21 cellular contexts compared by ENCODE assay signal in genomic region chr21:40847956-40848355, GRCh38. TPM values are rescaled to one million over a fixed set of nuclear protein-coding genes. Genes with fewer than 3 reads are reported as not detected.
DNase-seq lines count a peak whose midpoint lies in the region; ATAC-seq and TF ChIP-seq lines count a peak whose summit lies in the region.
"Had no signal": no experiment of that assay in that cellular context is flagged by ENCODE, and none has a peak within 500 bp of the region (broad histone marks: within the 10 kb centered on the region; RNA-seq: fewer than 3 reads in every experiment).

No MANE protein-coding gene starts in this region.

- H3K9ac ChIP-seq in neural cell (ENCODE audit: low read length) = no peak overlapping the region

- H3K9me3 ChIP-seq in neural cell (ENCODE audit: low read length) = no peaks in the 10 kb centered on the region
- H3K9me3 ChIP-seq: gastrocnemius medialis, lower lobe of right lung, Peyer's patch, SJSA1 had no signal

- H3K4me1 ChIP-seq in GM23338 (ENCODE audit: insufficient read depth) = peaks cover 9% of the 10 kb centered on the region; the same call in 1 of the 2 replicates
- H3K4me1 ChIP-seq: gastrocnemius medialis, lower lobe of right lung, Peyer's patch, SJSA1 had no signal

- H2AFZ ChIP-seq in GM23338 (no peak overlapping the region), neural cell (ENCODE audit: low read depth, low read length) (no peak overlapping the region)

- TF ChIP-seq RAD21 in neural cell (conservative IDR thresholded peaks at IDR 0.05) = no peak

- H3K36me3 ChIP-seq in GM23338 (ENCODE audit: insufficient read depth) (no peaks in the 10 kb centered on the region; the same call in 1 of the 2 replicates), neural cell (ENCODE audit: insufficient read depth, low read length) (no peaks in the 10 kb centered on the region)
- H3K36me3 ChIP-seq: gastrocnemius medialis, lower lobe of right lung, Peyer's patch, SJSA1 had no signal

- H3K79me2 ChIP-seq in GM23338 (replicated peaks; ENCODE audit: insufficient read depth) (no peaks in the 10 kb centered on the region), neural cell (replicated peaks; ENCODE audit: insufficient read depth, low read length) (no peaks in the 10 kb centered on the region)

- peaks cover 57% of the 10 kb centered on the region for H3K9me3 Mint-ChIP-seq in GM23338
- H3K9me3 Mint-ChIP-seq: activated CD4-positive, alpha-beta T cell treated with anti-CD3 and anti-CD28 coated beads, Interleukin-2, amount 10 ng/mL, durations not matched to agents 7 days and 5 days; stimulated activated naive B cell treated with anti-CD40 and anti-IgM and Interleukin-4, amounts not matched to agents 10 μg/mL and 1 μg/mL and 100 μg/mL, for 72 hours had no signal

- H3K27me3 Mint-ChIP-seq in GM23338 (ENCODE audit: insufficient read depth, low read depth, poor library complexity) = peaks cover 13% of the 10 kb centered on the region

- no peaks in the 10 kb centered on the region for H3F3A ChIP-seq in GM23338 (replicated peaks; ENCODE audit: low read depth)
- H3F3A ChIP-seq in neural cell (ENCODE audit: insufficient read depth, low read length, poor library complexity, severe bottlenecking) = no peaks in the 10 kb centered on the region

- H3K4me3 ChIP-seq in GM23338 (no peak overlapping the region), neural cell (ENCODE audit: low read length) (peak overlapping the region; percentile 83)
- H3K4me3 ChIP-seq: gastrocnemius medialis, lower lobe of right lung, Peyer's patch, SJSA1, smooth muscle cell had no signal

- H4K20me1 ChIP-seq in GM23338 (replicated peaks; ENCODE audit: insufficient read depth) (no peaks in the 10 kb centered on the region), neural cell (ENCODE audit: insufficient read depth) (no peaks in the 10 kb centered on the region)

- H3K36me3 Mint-ChIP-seq in GM23338 (ENCODE audit: low read depth) = peaks cover 7% of the 10 kb centered on the region; the same call in 2 of the 3 replicates
- H3K36me3 Mint-ChIP-seq: activated CD8-positive, alpha-beta memory T cell treated with anti-CD3 and anti-CD28 coated beads, Interleukin-2, amount 10 ng/mL, durations not matched to agents 7 days and 5 days; activated naive CD8-positive, alpha-beta T cell; CD4-positive, alpha-beta memory T cell; stimulated activated naive B cell treated with anti-CD40 and anti-IgM and Interleukin-4, amounts not matched to agents 10 μg/mL and 1 μg/mL and 100 μg/mL, for 72 hours had no signal

- no peaks in the 10 kb centered on the region for H3K9me2 ChIP-seq in GM23338 (ENCODE audit: insufficient read depth)
- no peaks in the 10 kb centered on the region for H3K9me2 ChIP-seq in neural cell (ENCODE audit: insufficient read depth, low read length)

- H3K27ac Mint-ChIP-seq in GM23338 = no peak overlapping the region
- H3K27ac Mint-ChIP-seq: activated CD4-positive, alpha-beta T cell treated with anti-CD3 and anti-CD28 coated beads, Interleukin-2, amount 10 ng/mL, durations not matched to agents 7 days and 5 days; activated CD8-positive, alpha-beta memory T cell treated with anti-CD3 and anti-CD28 coated beads, Interleukin-2, amount 10 ng/mL, durations not matched to agents 7 days and 5 days; activated naive CD8-positive, alpha-beta T cell; CD4-positive, alpha-beta memory T cell; stimulated activated naive B cell treated with anti-CD40 and anti-IgM and Interleukin-4, amounts not matched to agents 10 μg/mL and 1 μg/mL and 100 μg/mL, for 72 hours; T-helper 17 cell had no signal

- H3K4me1 Mint-ChIP-seq in GM23338 = peaks cover 8% of the 10 kb centered on the region; the same call in 2 of the 3 replicates
- H3K4me1 Mint-ChIP-seq: activated CD4-positive, alpha-beta T cell treated with anti-CD3 and anti-CD28 coated beads, Interleukin-2, amount 10 ng/mL, durations not matched to agents 7 days and 5 days; activated CD8-positive, alpha-beta memory T cell treated with anti-CD3 and anti-CD28 coated beads, Interleukin-2, amount 10 ng/mL, durations not matched to agents 7 days and 5 days; stimulated activated naive B cell treated with anti-CD40 and anti-IgM and Interleukin-4, amounts not matched to agents 10 μg/mL and 1 μg/mL and 100 μg/mL, for 72 hours; T-helper 17 cell had no signal

- TF ChIP-seq CTCF in GM23338 (conservative IDR thresholded peaks at IDR 0.05; ENCODE audit: low read depth in 2 of 2) (0 out of 4 replicates have a peak, but pooled peaks of 1 of the 2 experiments have one; percentile 14), neural cell (IDR thresholded peaks at IDR 0.05; ENCODE audit: poor library complexity, severe bottlenecking) (peak; percentile 27)

- in situ Hi-C loops in G401 (cut with HindIII; ENCODE audit: low sequenced_read_pairs) = no loop called here

- DNase-seq in GM23338 (ENCODE audit: low spot score) (peak; percentile 5), NCI-H1092 (lab: John Stamatoyannopoulos, UW) (peak; percentile 44), G401 (ENCODE audit: low spot score) (no peak), HK-2 (ENCODE audit: unreplicated experiment) (no peak)
- DNase-seq in activated naive CD4-positive, alpha-beta T cell (lab: John Stamatoyannopoulos, UW) = no peak
- DNase-seq: activated CD4-positive, alpha-beta T cell treated with anti-CD3 and anti-CD28 coated beads, Interleukin-2, amount 10 ng/mL, durations not matched to agents 7 days and 5 days; activated CD8-positive, alpha-beta memory T cell treated with anti-CD3 and anti-CD28 coated beads, Interleukin-2, amount 10 ng/mL, durations not matched to agents 7 days and 5 days; CD4-positive, alpha-beta memory T cell; gastrocnemius medialis; lower lobe of right lung; NCI-H226; NK-92 treated with Interleukin-12 subunit alpha and Interleukin-12 subunit beta, amount 100 ng/mL, for 24 hours; Peyer's patch; stimulated activated naive B cell treated with anti-CD40 and anti-IgM and Interleukin-4, amounts not matched to agents 10 μg/mL and 1 μg/mL and 100 μg/mL, for 72 hours; T-helper 17 cell had no signal

- H3K4me2 ChIP-seq in GM23338 (no peak overlapping the region), neural cell (ENCODE audit: low read length) (no peak overlapping the region)
- H3K4me2 ChIP-seq: smooth muscle cell had no signal

- peaks cover 28% of the 10 kb centered on the region for H3K27me3 ChIP-seq in GM23338 (ENCODE audit: insufficient read depth)
- H3K27me3 ChIP-seq in neural cell (ENCODE audit: insufficient read depth, low read depth, low read length) = peaks cover 10% of the 10 kb centered on the region
- H3K27me3 ChIP-seq: Peyer's patch had no signal

- no peak for TF ChIP-seq EP300 in neural cell (conservative IDR thresholded peaks at IDR 0.05; ENCODE audit: poor library complexity, severe bottlenecking)

- H3K27ac ChIP-seq in GM23338 (ENCODE audit: low read depth) (no peak overlapping the region), cingulate gyrus (ENCODE audit: low read depth, low read length) (peak overlapping the region; percentile 35), neural cell (ENCODE audit: low read length) (no peak overlapping the region)
- H3K27ac ChIP-seq: gastrocnemius medialis, lower lobe of right lung, Peyer's patch, SJSA1 had no signal

- ATAC-seq in GM23338 = peak; percentile 34; the same call in 2 of the 3 replicates
- ATAC-seq: activated CD8-positive, alpha-beta memory T cell treated with anti-CD3 and anti-CD28 coated beads, Interleukin-2, amount 10 ng/mL, durations not matched to agents 7 days and 5 days; gastrocnemius medialis; stimulated activated naive B cell treated with anti-CD40 and anti-IgM and Interleukin-4, amounts not matched to agents 10 μg/mL and 1 μg/mL and 100 μg/mL, for 72 hours; T-helper 17 cell had no signal

- no peak overlapping the region for H3K4me3 Mint-ChIP-seq in GM23338
- H3K4me3 Mint-ChIP-seq: activated CD4-positive, alpha-beta T cell treated with anti-CD3 and anti-CD28 coated beads, Interleukin-2, amount 10 ng/mL, durations not matched to agents 7 days and 5 days; activated CD8-positive, alpha-beta memory T cell treated with anti-CD3 and anti-CD28 coated beads, Interleukin-2, amount 10 ng/mL, durations not matched to agents 7 days and 5 days; activated naive CD8-positive, alpha-beta T cell; CD4-positive, alpha-beta memory T cell; stimulated activated naive B cell treated with anti-CD40 and anti-IgM and Interleukin-4, amounts not matched to agents 10 μg/mL and 1 μg/mL and 100 μg/mL, for 72 hours; T-helper 17 cell had no signal

TF ChIP-seq in GM23338, 12 proteins besides CTCF, POLR2A, EP300 and RAD21:
- TF ChIP-seq EZH2phosphoT487 (IDR thresholded peaks at IDR 0.05; ENCODE audit: unreplicated experiment) (no peak), NANOG (IDR thresholded peaks at IDR 0.05; ENCODE audit: borderline replicate concordance) (no peak), POLR2AphosphoS5 (IDR thresholded peaks at IDR 0.05; ENCODE audit: low read depth) (no peak), STAT1 (IDR thresholded peaks at IDR 0.05; ENCODE audit: unreplicated experiment) (no peak), JUNB (IDR thresholded peaks at IDR 0.05; ENCODE audit: unreplicated experiment) (no peak)

TF ChIP-seq in neural cell, 6 proteins besides CTCF, POLR2A, EP300 and RAD21 (continues in another document):
- TF ChIP-seq TAF1 (IDR thresholded peaks at IDR 0.05; ENCODE audit: low read depth) (no peak), SMC3 (conservative IDR thresholded peaks at IDR 0.05; ENCODE audit: poor library complexity) (no peak)

RNA-seq across cellular contexts. Expression of gene DSCAM, which starts 1.0 kb away (rescaled TPM):
- total RNA-seq in GM23338 (2014; rRNA removed; shearing (Covaris generic)) = 0.07 TPM in 1 of 2 replicates, not detected in the other
- polyA plus RNA-seq in GM23338 (2016; fragmentation: Nextera tagmentation; extraction: Ambion mirVana) = not detected in 2 replicates
- polyA plus RNA-seq in neural cell = 5.3 and 8.1 TPM in 2 replicates
- polyA minus RNA-seq in neural cell = 29.5 and 33.2 TPM in 2 replicates
- not detected in 2 replicates for total RNA-seq in G401 (2014; rRNA removed; shearing (Covaris generic))
- total RNA-seq: activated CD4-positive, alpha-beta T cell treated with anti-CD3 and anti-CD28 coated beads, Interleukin-2, amount 10 ng/mL, durations not matched to agents 7 days and 5 days; activated CD8-positive, alpha-beta memory T cell treated with anti-CD3 and anti-CD28 coated beads, Interleukin-2, amount 10 ng/mL, durations not matched to agents 7 days and 5 days; CD4-positive, alpha-beta memory T cell; renal cortical epithelial cell; SJSA1; smooth muscle cell; T-helper 17 cell had no signal
- polyA plus RNA-seq: CD4-positive, alpha-beta memory T cell; smooth muscle cell had no signal

Comparison
In these comparisons a context has a peak if more than half of its experiments do, and no peak if none do; other contexts are left out.
1. DNase-seq: peak in GM23338 (single experiment) and NCI-H1092 (single experiment); none in G401 (single experiment), activated naive CD4-positive, alpha-beta T cell (0 of 4) and HK-2 (single experiment).